1 cellular context compared by ENCODE assay signal in genomic region chr15:67765706-67766105, GRCh38.
TF ChIP-seq lines count a peak whose summit lies in the region.

No MANE protein-coding gene starts in this region.

TF ChIP-seq in WTC11, 78 proteins besides CTCF, POLR2A, EP300 and RAD21 (continued from another document):
- TF ChIP-seq CBFB (CRISPR knock-in tag; IDR thresholded peaks at IDR 0.05; ENCODE audit: low read depth): no peak
- no peak for TF ChIP-seq EMX1 (CRISPR knock-in tag; IDR thresholded peaks at IDR 0.05)
- TF ChIP-seq FOXK1 (CRISPR knock-in tag; IDR thresholded peaks at IDR 0.05): no peak
- no peak for TF ChIP-seq ZSCAN18 (CRISPR knock-in tag; IDR thresholded peaks at IDR 0.05)
- no peak for TF ChIP-seq ZNF423 (CRISPR knock-in tag; IDR thresholded peaks at IDR 0.05)
